In the genomic region with DNA sequence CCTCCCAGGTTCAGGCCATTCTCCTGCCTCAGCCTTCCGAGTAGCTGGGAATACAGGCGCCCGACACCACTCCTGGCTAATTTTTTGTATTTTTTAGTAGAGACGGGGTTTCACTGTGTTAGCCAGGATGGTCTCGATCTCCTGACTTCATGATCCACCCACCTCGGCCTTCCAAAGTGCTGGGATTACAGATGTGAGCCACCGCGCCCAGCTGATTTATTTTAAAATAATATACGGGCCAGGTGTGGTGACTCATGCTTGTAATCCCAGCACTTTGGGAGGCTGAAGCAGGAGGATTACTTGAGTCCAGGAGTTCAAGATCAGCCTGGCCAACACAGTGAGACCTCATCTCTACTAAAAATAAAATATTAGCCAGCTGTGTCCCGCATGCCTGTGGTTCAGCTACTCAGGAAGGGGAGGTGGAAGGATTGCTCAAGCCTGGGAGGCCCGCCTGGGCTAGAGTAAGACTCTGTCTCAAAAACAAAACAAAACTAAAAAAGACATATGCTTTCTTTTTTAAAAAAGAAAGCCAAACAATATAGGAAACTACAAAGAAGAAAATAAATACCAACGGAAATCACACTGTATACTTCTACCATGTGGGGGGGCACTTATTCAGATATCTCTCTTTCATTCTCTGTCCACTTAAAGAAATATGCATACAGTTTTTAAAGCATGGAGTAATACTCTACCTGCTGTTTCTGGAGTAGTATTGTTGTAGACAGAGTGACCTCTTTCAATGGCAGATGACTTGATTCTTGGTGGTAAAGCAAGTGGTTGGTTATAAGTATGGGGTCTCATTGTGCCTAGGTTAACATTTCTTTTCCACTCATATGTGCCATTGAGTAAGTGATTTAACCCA, we compare ENCODE assay signal across 8 cellular contexts. TPM values are rescaled to one million over a fixed set of nuclear protein-coding genes. Genes with fewer than 3 reads are reported as not detected.
DNase-seq lines count a peak whose midpoint lies in the region; ATAC-seq and TF ChIP-seq lines count a peak whose summit lies in the region.

No MANE protein-coding gene starts in this region.

- DNase-seq in ELR (ENCODE audit: low read depth): peak; percentile 51
- peak; percentile 52 for DNase-seq in KBM-7
- DNase-seq in adipocyte (ENCODE audit: low read depth): peak; percentile 86
- DNase-seq in natural killer cell: no peak
- DNase-seq in uterus: no peak
- DNase-seq in NCI-H187 treated with DMSO at 0.1 percent for 48 hours (lab: John Stamatoyannopoulos, UW): no peak

- TF ChIP-seq POLR2A in uterus (IDR thresholded peaks at IDR 0.05): no peak

- intact Hi-C loops in natural killer cell (cut with micrococcal nuclease): loop anchor here (10.0 kb wide), 1 partner anchor 132 kb away; no protein-coding TSS in a partner anchor
- intact Hi-C loops in uterus (cut with DNase I; ENCODE audit: low total_unique reads): no loop called here

- peak overlapping the region; percentile 79 for H3K4me3 Mint-ChIP-seq in natural killer cell

- H3K4me1 ChIP-seq in adipocyte (ENCODE audit: control insufficient read depth, insufficient read depth, low read length) (peaks cover 16% of the 10 kb centered on the region), uterus (no peaks in the 10 kb centered on the region)

- peak overlapping the region; percentile 83 to 92 for H3K27ac Mint-ChIP-seq in natural killer cell

- no peak for TF ChIP-seq CTCF in natural killer cell (IDR thresholded peaks at IDR 0.05)
- no peak for TF ChIP-seq CTCF in uterus (IDR thresholded peaks at IDR 0.05)

- no peaks in the 10 kb centered on the region for H3K9me3 Mint-ChIP-seq in natural killer cell

- peak overlapping the region; percentile 53 for H3K9ac ChIP-seq in adipocyte (ENCODE audit: low read length)

- H3K27me3 ChIP-seq in adipocyte (replicated peaks; ENCODE audit: control insufficient read depth, insufficient read depth, low read length) (no peaks in the 10 kb centered on the region), uterus (no peaks in the 10 kb centered on the region)

- no peaks in the 10 kb centered on the region for H3K36me3 ChIP-seq in adipocyte (ENCODE audit: control insufficient read depth, insufficient read depth, low read length, severe bottlenecking)
- no peaks in the 10 kb centered on the region for H3K36me3 ChIP-seq in uterus

- no peaks in the 10 kb centered on the region for H3K27me3 Mint-ChIP-seq in natural killer cell (ENCODE audit: low read depth in 2 of 2)

- H3K4me3 ChIP-seq in adipocyte (ENCODE audit: low read length) (peak overlapping the region; percentile 55), uterus (no peak overlapping the region)

- no peak overlapping the region for H3K27ac ChIP-seq in uterus

- in situ Hi-C loops in KBM-7 (cut with MboI; ENCODE audit: low pct_unique_long_range_greater_than_20kb, low sequenced_read_pairs): loop anchor here (25.0 kb wide), 1 partner anchor 130 kb away; no protein-coding TSS in a partner anchor

- H3K9me3 ChIP-seq in adipocyte (ENCODE audit: control insufficient read depth, low read length): no peaks in the 10 kb centered on the region
- H3K9me3 ChIP-seq in uterus: no peaks in the 10 kb centered on the region

- ATAC-seq in natural killer cell (peak; percentile 48 to 74 (median 63)), HG02973 (IDR thresholded peaks at IDR 0.05; ENCODE audit: unreplicated experiment) (no peak), GM19023 (IDR thresholded peaks at IDR 0.05; ENCODE audit: unreplicated experiment) (no peak)

- H3K4me1 Mint-ChIP-seq in natural killer cell: peaks cover 44 to 53% of the 10 kb centered on the region in 2 donors

- H3K36me3 Mint-ChIP-seq in natural killer cell: no peaks in the 10 kb centered on the region

RNA-seq across cellular contexts. Expression of a gene that starts 0.9 kb away (rescaled TPM):
- total RNA-seq in natural killer cell (10 to 100 TPM; 44.7 to 45.7 (median 45.4) TPM), uterus (10 to 100 TPM; 15.3 to 38.2 (median 23.9) TPM)

RNA-seq across cellular contexts. Expression of a gene that starts 57.7 kb away (rescaled TPM):
- total RNA-seq in natural killer cell: 100 to 1,000 TPM; 121 to 153 (median 145) TPM
- total RNA-seq in uterus: 10 to 100 TPM; 17.9 to 79.0 (median 39.2) TPM

Comparison
In these comparisons a context has a peak if more than half of its experiments do, and no peak if none do; other contexts are left out.
1. DNase-seq: peak in ELR (single experiment), KBM-7 (single experiment) and adipocyte (single experiment); none in natural killer cell (single experiment), uterus (0 of 2) and NCI-H187 treated with DMSO at 0.1 percent for 48 hours (single experiment).
2. ATAC-seq: peak in natural killer cell (3 of 3); none in HG02973 (single experiment) and GM19023 (single experiment).